Comparison of ENCODE assay signal across 23 cellular contexts in the genomic region with DNA sequence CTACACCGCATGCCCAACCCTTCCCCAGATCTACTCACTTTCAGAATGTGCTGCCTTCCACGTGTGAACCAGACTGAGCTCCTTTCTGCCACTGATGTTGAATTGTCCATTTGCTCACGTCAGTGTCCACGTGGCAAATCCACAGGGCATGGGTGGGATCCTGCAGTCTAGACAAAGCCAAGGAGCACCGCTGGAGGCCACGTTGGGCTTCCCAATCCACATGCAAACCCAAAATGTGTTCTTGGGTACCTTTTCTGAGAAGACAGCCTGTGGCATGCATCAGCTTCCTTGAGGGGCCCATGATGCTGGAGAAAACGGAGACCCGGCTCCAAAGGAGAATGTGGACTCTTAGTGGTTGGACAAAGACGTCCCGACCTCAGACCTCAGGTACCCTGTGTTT.
"Had no signal": no experiment of that assay in that cellular context is flagged by ENCODE, and none has a peak within 500 bp of the region (broad histone marks: within the 10 kb centered on the region; RNA-seq: fewer than 3 reads in every experiment).

No MANE protein-coding gene starts in this region.

- H3K9ac ChIP-seq: neural progenitor cell had no signal

- H3K27me3 ChIP-seq: colonic mucosa, esophagus squamous epithelium, neural progenitor cell, right atrium auricular region, tibial nerve had no signal

- ATAC-seq: activated CD8-positive, alpha-beta memory T cell treated with anti-CD3 and anti-CD28 coated beads, Interleukin-2, amount 10 ng/mL, durations not matched to agents 7 days and 5 days; activated CD8-positive, alpha-beta T cell treated with anti-CD3 and anti-CD28 coated beads, Interleukin-2, amount 10 ng/mL, durations not matched to agents 7 days and 5 days; naive thymus-derived CD8-positive, alpha-beta T cell; T-helper 17 cell had no signal

- H3K36me3 ChIP-seq: colonic mucosa, esophagus squamous epithelium, neural progenitor cell, right atrium auricular region had no signal

- H2AFZ ChIP-seq: neural progenitor cell had no signal

- H3K4me3 ChIP-seq: colonic mucosa, esophagus squamous epithelium, neural progenitor cell, right atrium auricular region, skin epidermis, tibial nerve had no signal

- DNase-seq: activated CD4-positive, alpha-beta T cell treated with anti-CD3 and anti-CD28 coated beads for 1 hour; activated CD8-positive, alpha-beta memory T cell treated with anti-CD3 and anti-CD28 coated beads, Interleukin-2, amount 10 ng/mL, durations not matched to agents 7 days and 5 days; activated CD8-positive, alpha-beta T cell treated with anti-CD3 and anti-CD28 coated beads, Interleukin-2, amount 10 ng/mL, durations not matched to agents 7 days and 5 days; activated naive CD4-positive, alpha-beta T cell treated with Interleukin-2 at 50 U/mL for 16 hours; activated T-cell treated with anti-CD3 and anti-CD28 coated beads, Interleukin-2, amount 50 U/mL, for 48 hours; anterior cingulate cortex; cerebellar nuclear complex; colonic mucosa; effector CD8-positive, alpha-beta T cell; esophagus squamous epithelium; foreskin melanocyte; islet precursor cell; naive thymus-derived CD8-positive, alpha-beta T cell; stimulated activated CD4-positive, alpha-beta T cell treated with anti-CD3 and anti-CD28 coated beads, Interleukin-12 subunit alpha, Interleukin-12 subunit beta, amount 100 ng/mL, for 4 hours; stimulated activated CD4-positive, alpha-beta T cell treated with anti-CD3 and anti-CD28 coated beads, Interleukin-4, amount 100 ng/mL, for 1 hour; substantia nigra; T-helper 17 cell; T1000 had no signal

- H3K4me2 ChIP-seq: neural progenitor cell had no signal

- H3K9me3 ChIP-seq: colonic mucosa, esophagus squamous epithelium, right atrium auricular region, tibial nerve had no signal

- H3K27ac ChIP-seq: colonic mucosa, epithelial cell of prostate, esophagus squamous epithelium, neural progenitor cell, right atrium auricular region had no signal

- H3K4me1 ChIP-seq: neural progenitor cell had no signal
